ENCODE assay signal across 22 cellular contexts in the genomic region with DNA sequence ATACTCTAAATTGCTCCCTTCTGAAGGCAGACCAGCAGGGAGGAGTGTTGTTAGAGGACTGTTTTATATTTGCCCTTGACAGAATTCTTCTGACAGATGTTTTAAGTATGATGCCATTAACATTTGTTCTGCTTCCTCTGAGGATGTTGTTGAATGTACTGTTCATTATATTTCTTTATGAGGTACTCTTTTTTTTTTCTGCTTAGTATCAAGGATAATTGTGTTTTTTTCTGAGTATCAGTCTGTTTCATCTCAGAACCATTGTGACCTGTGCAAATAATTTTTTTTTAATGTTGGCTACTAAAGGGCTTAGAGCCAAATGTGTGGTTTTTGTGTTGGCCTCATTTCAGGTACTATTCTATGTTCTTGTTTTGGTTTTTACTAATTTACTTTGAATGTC. TPM values are rescaled to one million over a fixed set of nuclear protein-coding genes. Genes with fewer than 3 reads are reported as not detected.
A peak's percentile ranks its signal among the peaks of the same experiment; 100 is the strongest.
DNase-seq lines count a peak whose midpoint lies in the region; ATAC-seq and TF ChIP-seq lines count a peak whose summit lies in the region.
"Had no signal": no experiment of that assay in that cellular context is flagged by ENCODE, and none has a peak within 500 bp of the region (broad histone marks: within the 10 kb centered on the region; RNA-seq: fewer than 3 reads in every experiment).

No MANE protein-coding gene starts in this region.

- H3K4me3 ChIP-seq in IMR-90 (ENCODE audit: insufficient read depth, low read depth, low read length), result no peak overlapping the region
- no peak overlapping the region for H3K4me3 ChIP-seq in fibroblast of the aortic adventitia (ENCODE audit: low read depth, low read length)
- no peak overlapping the region for H3K4me3 ChIP-seq in smooth muscle cell
- no peak overlapping the region for H3K4me3 ChIP-seq in Caco-2 (ENCODE audit: low read depth, low read length)
- H3K4me3 ChIP-seq: GM23338, ovary had no signal

- no peak overlapping the region for H2BK15ac ChIP-seq in IMR-90 (ENCODE audit: low read depth, low read length)

- TF ChIP-seq RAD21 in IMR-90 (IDR thresholded peaks at IDR 0.05; ENCODE audit: low read length), result no peak

- H4K91ac ChIP-seq in IMR-90 (ENCODE audit: insufficient read depth, low read depth, low read length), result no peak overlapping the region

- in situ Hi-C loops in IMR-90 (cut with MboI; ENCODE audit: low sequenced_read_pairs), result no loop called here

- no peak overlapping the region for H4K8ac ChIP-seq in IMR-90 (ENCODE audit: low read depth in 2 of 2, low read length in 2 of 2)

- H3K79me2 ChIP-seq in smooth muscle cell (ENCODE audit: low read depth), result peaks cover 77% of the 10 kb centered on the region

- peaks cover 20% of the 10 kb centered on the region for H3K36me3 ChIP-seq in IMR-90 (ENCODE audit: control insufficient read depth, insufficient read depth, low read length)
- peaks cover 24% of the 10 kb centered on the region for H3K36me3 ChIP-seq in smooth muscle cell (ENCODE audit: low read depth)
- no peaks in the 10 kb centered on the region for H3K36me3 ChIP-seq in Caco-2 (ENCODE audit: control insufficient read depth, insufficient read depth, low read length)
- H3K36me3 ChIP-seq: ovary had no signal

- H3K4me3 Mint-ChIP-seq in Caco-2 (ENCODE audit: unreplicated experiment), result no peak overlapping the region
- H3K4me3 Mint-ChIP-seq: activated CD4-positive, alpha-beta memory T cell treated with anti-CD3 and anti-CD28 coated beads for 36 hours; activated naive CD8-positive, alpha-beta T cell treated with anti-CD3 and anti-CD28 coated beads, Interleukin-2, amount 50 U/mL, for 24 hours; GM23338; naive B cell; T-helper 1 cell treated with Interleukin-12 subunit alpha and Interleukin-12 subunit beta and Interleukin-4 antibody, amounts not matched to agents 30 μg/mL and 1 μg/mL, for 36 hours; type B pancreatic cell had no signal

- POLR2A ChIA-PET in IMR-90 (lab: Charles Lee; ENCODE audit: unreplicated experiment), result no interaction called here
- POLR2A ChIA-PET in Caco-2 (lab: Charles Lee), result no interaction called here

- H2AK5ac ChIP-seq in IMR-90 (ENCODE audit: low read depth, low read length), result no peak overlapping the region

- H2BK5ac ChIP-seq in IMR-90 (ENCODE audit: low read depth, low read length, poor library complexity, severe bottlenecking), result no peak overlapping the region

- no peak overlapping the region for H3K56ac ChIP-seq in IMR-90 (ENCODE audit: extremely low read depth, insufficient read depth, low read length)

- DNase-seq in DMS79 (lab: John Stamatoyannopoulos, UW), result peak; percentile 17
- DNase-seq in IMR-90, result peak; percentile 10
- DNase-seq in astrocyte of the hippocampus (ENCODE audit: low read depth, low spot score), result peak; percentile 39
- DNase-seq in fibroblast of the aortic adventitia (ENCODE audit: low read depth), result peak; percentile 21
- no peak for DNase-seq in smooth muscle cell (lab: John Stamatoyannopoulos, UW; ENCODE audit: unreplicated experiment)
- DNase-seq in Caco-2, result no peak
- DNase-seq in putamen (ENCODE audit: low spot score), result no peak
- DNase-seq: activated CD4-positive, alpha-beta memory T cell treated with anti-CD3 and anti-CD28 coated beads for 36 hours; activated naive CD8-positive, alpha-beta T cell treated with anti-CD3 and anti-CD28 coated beads, Interleukin-2, amount 50 U/mL, for 24 hours; Calu3; caudate nucleus; effector CD8-positive, alpha-beta T cell; Kasumi-1; naive B cell; NCI-H1417; NCI-H2171 treated with DMSO at 0.1 percent for 48 hours; NCI-H748 treated with DMSO at 0.1 percent for 48 hours; OCI-M1; ovary had no signal

- no peaks in the 10 kb centered on the region for H3K27me3 ChIP-seq in IMR-90 (ENCODE audit: control insufficient read depth, insufficient read depth, low read length)
- H3K27me3 ChIP-seq in smooth muscle cell (ENCODE audit: low read depth), result no peaks in the 10 kb centered on the region
- H3K27me3 ChIP-seq in Caco-2 (replicated peaks; ENCODE audit: control insufficient read depth, insufficient read depth, low read length), result no peaks in the 10 kb centered on the region
- H3K27me3 ChIP-seq: ovary had no signal

- TF ChIP-seq CTCF in IMR-90 (conservative IDR thresholded peaks at IDR 0.05; ENCODE audit: low read depth, low read length) (no peak), fibroblast of the aortic adventitia (IDR thresholded peaks at IDR 0.05; ENCODE audit: insufficient read depth, low read length) (no peak), smooth muscle cell (IDR thresholded peaks at IDR 0.05; ENCODE audit: borderline replicate concordance, insufficient read depth, poor library complexity, severe bottlenecking) (no peak), Caco-2 (IDR thresholded peaks at IDR 0.05; ENCODE audit: insufficient read depth in 1 of 2, low read depth in 1 of 2, low read length in 1 of 2, severe bottlenecking in 1 of 2, unreplicated experiment in 1 of 2) (no peak)

- H3K9me3 Mint-ChIP-seq in Caco-2 (ENCODE audit: unreplicated experiment), result no peaks in the 10 kb centered on the region
- H3K9me3 Mint-ChIP-seq: activated CD4-positive, alpha-beta memory T cell treated with anti-CD3 and anti-CD28 coated beads for 36 hours; activated naive CD8-positive, alpha-beta T cell treated with anti-CD3 and anti-CD28 coated beads, Interleukin-2, amount 50 U/mL, for 24 hours; GM23338; naive B cell; T-helper 1 cell treated with Interleukin-12 subunit alpha and Interleukin-12 subunit beta and Interleukin-4 antibody, amounts not matched to agents 30 μg/mL and 1 μg/mL, for 36 hours; type B pancreatic cell had no signal

- CTCF ChIA-PET in IMR-90 (lab: Yijun Ruan, JAX), result interaction anchor here (0.6 kb wide), 1 partner anchor 50 kb away, joined by 4 read pairs; no protein-coding TSS in a partner anchor
- CTCF ChIA-PET in Caco-2 (lab: Charles Lee), result no interaction called here

- H3K4me2 ChIP-seq in IMR-90 (ENCODE audit: low read depth, low read length), result no peak overlapping the region
- no peak overlapping the region for H3K4me2 ChIP-seq in smooth muscle cell
- H3K4me2 ChIP-seq: GM23338 had no signal

- H4K5ac ChIP-seq in IMR-90 (ENCODE audit: low read depth, low read length), result no peak overlapping the region

- peaks cover 15 to 52% of the 10 kb centered on the region in 2 experiments for H3K79me1 ChIP-seq in IMR-90 (ENCODE audit: low read depth in 1 of 2, low read length in 2 of 2)

- no peaks in the 10 kb centered on the region for H3F3A ChIP-seq in smooth muscle cell (ENCODE audit: low read depth)

- peaks cover 9% of the 10 kb centered on the region for H3K9me1 ChIP-seq in IMR-90 (ENCODE audit: insufficient read depth, low read length)

- H3K4ac ChIP-seq in IMR-90 (ENCODE audit: low read depth, low read length), result no peak overlapping the region

- H2AK9ac ChIP-seq in IMR-90 (replicated peaks; ENCODE audit: low read depth, low read length, poor library complexity), result no peak overlapping the region

- intact Hi-C loops in IMR-90 (cut with micrococcal nuclease) (no loop called here), Caco-2 (cut with micrococcal nuclease; ENCODE audit: unreplicated experiment) (no loop called here)

- H3K14ac ChIP-seq in IMR-90 (replicated peaks; ENCODE audit: low read depth, low read length), result no peak overlapping the region

- H3K9ac ChIP-seq in IMR-90 (ENCODE audit: low read depth, low read length) (no peak overlapping the region), smooth muscle cell (ENCODE audit: low read depth) (no peak overlapping the region)

- H2AFZ ChIP-seq in IMR-90 (replicated peaks; ENCODE audit: low read length, poor library complexity), result no peak overlapping the region
- H2AFZ ChIP-seq in smooth muscle cell (ENCODE audit: low read depth), result no peak overlapping the region
- H2AFZ ChIP-seq: GM23338 had no signal

- H3K4me1 Mint-ChIP-seq in Caco-2 (ENCODE audit: low read depth, unreplicated experiment), result no peaks in the 10 kb centered on the region
- H3K4me1 Mint-ChIP-seq: GM23338 had no signal

- H3K4me1 ChIP-seq in IMR-90 (ENCODE audit: control insufficient read depth, insufficient read depth, low read length) (peaks cover 5% of the 10 kb centered on the region), smooth muscle cell (ENCODE audit: low read depth) (no peaks in the 10 kb centered on the region), Caco-2 (no peaks in the 10 kb centered on the region)

- no peak overlapping the region for H2BK120ac ChIP-seq in IMR-90 (ENCODE audit: low read depth, low read length)

- dilution Hi-C loops in IMR-90 (cut with HindIII; ENCODE audit: low sequenced_read_pairs, unreplicated experiment), result no loop called here

- no peak overlapping the region for H2BK20ac ChIP-seq in IMR-90 (ENCODE audit: low read depth, low read length)

- H3K18ac ChIP-seq in IMR-90 (ENCODE audit: low read depth, low read length), result no peak overlapping the region

- TF ChIP-seq POLR2A in IMR-90 (IDR thresholded peaks at IDR 0.05; ENCODE audit: low read depth, low read length), result no peak

- no peak overlapping the region for H3K27ac Mint-ChIP-seq in Caco-2 (ENCODE audit: unreplicated experiment)
- H3K27ac Mint-ChIP-seq: activated CD4-positive, alpha-beta memory T cell treated with anti-CD3 and anti-CD28 coated beads for 36 hours; activated naive CD8-positive, alpha-beta T cell treated with anti-CD3 and anti-CD28 coated beads, Interleukin-2, amount 50 U/mL, for 24 hours; GM23338; T-helper 1 cell treated with Interleukin-12 subunit alpha and Interleukin-12 subunit beta and Interleukin-4 antibody, amounts not matched to agents 30 μg/mL and 1 μg/mL, for 36 hours; type B pancreatic cell had no signal

- BruUV-seq in IMR-90 (replicated peaks; lab: Mats Ljungman, UMichigan) (no TSS peak), Caco-2 (replicated peaks; lab: Mats Ljungman, UMichigan) (no TSS peak)

- no peak; the same call in 1 of the 2 replicates for ATAC-seq in IMR-90 (ENCODE audit: low read depth)
- ATAC-seq: activated naive CD8-positive, alpha-beta T cell treated with anti-CD3 and anti-CD28 coated beads, Interleukin-2, amount 50 U/mL, for 24 hours; GM23338 had no signal

- H3K36me3 Mint-ChIP-seq in Caco-2 (ENCODE audit: insufficient read depth, unreplicated experiment), result peaks cover 71% of the 10 kb centered on the region

- H3K9me3 ChIP-seq in IMR-90 (ENCODE audit: control insufficient read depth, insufficient read depth, low read length) (no peaks in the 10 kb centered on the region), smooth muscle cell (replicated peaks; ENCODE audit: low read depth) (no peaks in the 10 kb centered on the region), Caco-2 (no peaks in the 10 kb centered on the region)
- H3K9me3 ChIP-seq: ovary had no signal

- H3K23ac ChIP-seq in IMR-90 (ENCODE audit: low read depth, low read length), result no peak overlapping the region

- no peaks in the 10 kb centered on the region for H3K27me3 Mint-ChIP-seq in Caco-2 (ENCODE audit: insufficient read depth, unreplicated experiment)
- H3K27me3 Mint-ChIP-seq: activated CD4-positive, alpha-beta memory T cell treated with anti-CD3 and anti-CD28 coated beads for 36 hours; activated naive CD8-positive, alpha-beta T cell treated with anti-CD3 and anti-CD28 coated beads, Interleukin-2, amount 50 U/mL, for 24 hours; naive B cell; type B pancreatic cell had no signal

- H4K20me1 ChIP-seq in IMR-90 (ENCODE audit: insufficient read depth, low read length), result peaks cover 29% of the 10 kb centered on the region; the same call in 1 of the 2 replicates
- H4K20me1 ChIP-seq in smooth muscle cell (ENCODE audit: low read depth), result peaks cover 59% of the 10 kb centered on the region

- H3K27ac ChIP-seq in IMR-90 (ENCODE audit: insufficient read depth, low read length) (no peak overlapping the region), smooth muscle cell (ENCODE audit: low read depth) (no peak overlapping the region)
- H3K27ac ChIP-seq: ovary had no signal

RNA-seq across cellular contexts. Expression of a gene that starts 10.6 kb away (rescaled TPM):
- 72.9 and 108 TPM in 2 replicates for total RNA-seq in IMR-90 (2012; rRNA removed)
- 51.7 and 62.5 TPM in 2 replicates for polyA plus RNA-seq in IMR-90 (2012; rRNA removed)
- 7.0 and 16.0 TPM in 2 replicates for polyA plus RNA-seq in IMR-90 (2012; cell fraction: cytosol; rRNA removed)
- 2.1 and 22.5 TPM in 2 replicates for polyA plus RNA-seq in IMR-90 (2012; cell fraction: nucleus; rRNA removed; ENCODE audit: low replicate concordance)
- total RNA-seq in fibroblast of the aortic adventitia (ENCODE audit: low replicate concordance), result 92.1 and 260 TPM in 2 replicates
- total RNA-seq in smooth muscle cell, result 54.8 and 101 TPM in 2 replicates
- 39.2 and 42.3 TPM in 2 replicates for polyA plus RNA-seq in smooth muscle cell
- 134 and 138 TPM in 2 replicates for total RNA-seq in Caco-2 (2022)

Comparison
In these comparisons a context has a peak if more than half of its experiments do, and no peak if none do; other contexts are left out.
1. DNase-seq: peak in DMS79 (single experiment), IMR-90 (single experiment), astrocyte of the hippocampus (single experiment) and fibroblast of the aortic adventitia (single experiment); none in smooth muscle cell (single experiment), Caco-2 (0 of 2) and putamen (single experiment).